Comparison of ENCODE assay signal across 8 cellular contexts in the genomic region with DNA sequence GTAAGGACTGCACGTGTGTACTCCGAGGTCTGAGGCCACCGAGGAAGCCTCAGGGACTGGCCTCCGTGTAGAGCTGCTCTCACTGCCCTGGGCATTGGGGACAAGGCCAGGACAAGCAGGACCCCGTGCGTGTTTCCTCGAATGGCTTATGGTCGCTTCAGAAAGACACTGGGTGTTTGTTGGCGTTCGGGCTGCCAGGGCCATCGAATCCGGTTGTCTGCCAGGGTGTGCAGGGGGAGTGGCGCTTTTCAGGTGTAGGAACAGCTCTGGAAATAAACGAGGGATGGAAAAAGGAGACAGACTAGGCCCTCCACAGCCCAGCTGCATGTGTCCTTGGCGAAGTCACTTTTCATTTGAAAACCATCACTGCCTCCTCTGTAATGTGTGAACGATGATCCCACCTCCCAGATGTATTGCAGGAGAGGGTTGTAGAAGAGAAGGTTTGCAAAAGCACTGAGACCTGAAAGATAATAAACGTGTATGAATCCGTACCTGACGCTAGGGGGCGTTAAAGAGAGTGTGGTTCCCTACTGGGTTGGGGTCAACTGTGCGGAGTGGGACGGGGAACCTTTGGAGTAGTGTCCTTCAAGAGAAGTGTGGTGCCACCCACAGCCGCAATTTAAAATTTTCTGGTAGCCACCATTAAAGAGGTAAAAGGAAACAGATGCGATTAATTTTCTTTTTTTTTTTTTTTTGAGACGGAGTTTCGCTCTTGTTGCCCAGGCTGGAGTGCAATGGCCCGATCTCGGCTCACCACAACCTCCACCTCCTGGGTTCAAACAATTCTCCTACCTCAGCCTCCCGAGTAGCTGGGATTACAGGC. TPM values are rescaled to one million over a fixed set of nuclear protein-coding genes. Genes with fewer than 3 reads are reported as not detected.
DNase-seq lines count a peak whose midpoint lies in the region; ATAC-seq and TF ChIP-seq lines count a peak whose summit lies in the region.

No MANE protein-coding gene starts in this region.

- H3K27ac Mint-ChIP-seq in chondrocyte (ENCODE audit: unreplicated experiment) (no peak overlapping the region), neural crest cell (ENCODE audit: unreplicated experiment) (no peak overlapping the region)

- H3K4me1 Mint-ChIP-seq in chondrocyte (ENCODE audit: low read depth): peaks cover 6% of the 10 kb centered on the region
- H3K4me1 Mint-ChIP-seq in neural crest cell: peaks cover 52% of the 10 kb centered on the region

- no peak overlapping the region for H3K4me3 ChIP-seq in H7 (ENCODE audit: insufficient read depth, low read depth, low read length)

- H3K27me3 ChIP-seq in H7 (ENCODE audit: control insufficient read depth, insufficient read depth, low read length): no peaks in the 10 kb centered on the region

- H3K36me3 ChIP-seq in H7 (replicated peaks; ENCODE audit: control insufficient read depth, insufficient read depth, low read length): peaks cover 3% of the 10 kb centered on the region

- H3K4me3 Mint-ChIP-seq in chondrocyte (ENCODE audit: unreplicated experiment) (no peak overlapping the region), neural crest cell (peak overlapping the region; percentile 61)

- DNase-seq in H7 (peak; percentile 81), SKM-1 (lab: John Stamatoyannopoulos, UW; ENCODE audit: unreplicated experiment) (peak; percentile 57), chondrocyte (ENCODE audit: low spot score) (no peak), neural crest cell (ENCODE audit: low read depth, low spot score) (no peak)

- no peak for ATAC-seq in GM19351 (IDR thresholded peaks at IDR 0.05; ENCODE audit: unreplicated experiment)
- ATAC-seq in HG02840 (IDR thresholded peaks at IDR 0.05; ENCODE audit: low FRiP score, unreplicated experiment): no peak
- no peak for ATAC-seq in HG03342 (IDR thresholded peaks at IDR 0.05; ENCODE audit: unreplicated experiment)

- H3K36me3 Mint-ChIP-seq in chondrocyte (ENCODE audit: low read depth) (no peaks in the 10 kb centered on the region), neural crest cell (ENCODE audit: low read depth) (no peaks in the 10 kb centered on the region)

- H3K27me3 Mint-ChIP-seq in chondrocyte (ENCODE audit: low read depth): peaks cover 7% of the 10 kb centered on the region
- H3K27me3 Mint-ChIP-seq in neural crest cell (ENCODE audit: low read depth): peaks cover 41% of the 10 kb centered on the region

- TF ChIP-seq CTCF in C4-2B (conservative IDR thresholded peaks at IDR 0.05) (peak; percentile 81), chondrocyte (IDR thresholded peaks at IDR 0.05) (peak; percentile 79), neural crest cell (conservative IDR thresholded peaks at IDR 0.05) (peak; percentile 72)

- H3K27ac ChIP-seq in C4-2B: no peak overlapping the region

- no peaks in the 10 kb centered on the region for H3K9me3 Mint-ChIP-seq in chondrocyte (ENCODE audit: low read depth)
- H3K9me3 Mint-ChIP-seq in neural crest cell: no peaks in the 10 kb centered on the region

RNA-seq across cellular contexts. Expression of gene ZSCAN10, which starts 2.1 kb away (rescaled TPM):
- 217 and 238 TPM in 2 replicates for total RNA-seq in H7 (2014; rRNA removed; shearing (Covaris generic))
- total RNA-seq in chondrocyte (not detected in 3 replicates), neural crest cell (not detected in 2 replicates)

RNA-seq across cellular contexts. Expression of gene ZNF205, which starts 11.2 kb away (rescaled TPM):
- total RNA-seq in H7 (2014; rRNA removed; shearing (Covaris generic)): 40.2 and 41.2 TPM in 2 replicates
- total RNA-seq in chondrocyte (12.9 to 13.7 TPM (median 13.2 TPM) in 3 replicates), neural crest cell (19.7 and 21.1 TPM in 2 replicates)

RNA-seq across cellular contexts. Expression of gene ZNF213, which starts 33.6 kb away (rescaled TPM):
- 5.5 and 6.3 TPM in 2 replicates for total RNA-seq in H7 (2014; rRNA removed; shearing (Covaris generic))
- total RNA-seq in chondrocyte (10.6 to 13.0 TPM (median 10.8 TPM) in 3 replicates), neural crest cell (14.9 and 15.9 TPM in 2 replicates)

RNA-seq across cellular contexts. Expression of gene IL32, which starts 35.8 kb away (rescaled TPM):
- total RNA-seq in H7 (2014; rRNA removed; shearing (Covaris generic)): 7.9 and 9.9 TPM in 2 replicates
- total RNA-seq in chondrocyte (7.3 to 21.0 TPM (median 17.8 TPM) in 3 replicates), neural crest cell (not detected in 2 replicates)

RNA-seq across cellular contexts. Expression of gene MMP25, which starts 54.9 kb away (rescaled TPM):
- 18.4 and 18.7 TPM in 2 replicates for total RNA-seq in H7 (2014; rRNA removed; shearing (Covaris generic))
- total RNA-seq in chondrocyte: 0.34 TPM in 1 of 3 replicates, not detected in the others
- total RNA-seq in neural crest cell: 0.64 and 0.96 TPM in 2 replicates

Comparison
In these comparisons a context has a peak if more than half of its experiments do, and no peak if none do; other contexts are left out.
1. DNase-seq: peak in H7 (single experiment) and SKM-1 (single experiment); none in chondrocyte (single experiment) and neural crest cell (single experiment).
2. RNA of gene ZSCAN10, which starts 2.1 kb away (total RNA-seq): 217 to 238 TPM in H7; not detected in chondrocyte and not detected in neural crest cell; every median in the first group is over 100 times any median in the second.
3. Peak in every context shown above with its lines, with median percentiles within 50 percentile points of each other: CTCF ChIP-seq.